1 cellular context compared by ENCODE assay signal in genomic region chr6:104326173-104327001, GRCh38.
TF ChIP-seq lines count a peak whose summit lies in the region.

No MANE protein-coding gene starts in this region.

TF ChIP-seq in GM12878, 131 proteins besides CTCF, POLR2A, EP300 and RAD21 (continued from another document):
- TF ChIP-seq CBX3 (IDR thresholded peaks at IDR 0.05; ENCODE audit: borderline replicate concordance, low read depth) (no peak), IKZF2 (IDR thresholded peaks at IDR 0.05) (peak in 1 of 2 experiments; percentile 25; a peak in 2 of 4 replicates), IKZF1 (conservative IDR thresholded peaks at IDR 0.05) (peak; percentile 35), ZZZ3 (IDR thresholded peaks at IDR 0.05; ENCODE audit: control insufficient read depth, insufficient read length, low read depth) (no peak), ATF2 (IDR thresholded peaks at IDR 0.05; ENCODE audit: low read length) (peak; percentile 39; the same call in 1 of the 2 replicates), RBBP5 (conservative IDR thresholded peaks at IDR 0.05) (no peak)
